In genomic region chr18:73942081-73942625, GRCh38 we compare ENCODE assay signal across 21 cellular contexts.
A peak's percentile ranks its signal among the peaks of the same experiment; 100 is the strongest.
DNase-seq lines count a peak whose midpoint lies in the region; ATAC-seq and TF ChIP-seq lines count a peak whose summit lies in the region.
"Had no signal": no experiment of that assay in that cellular context is flagged by ENCODE, and none has a peak within 500 bp of the region (broad histone marks: within the 10 kb centered on the region; RNA-seq: fewer than 3 reads in every experiment).

No MANE protein-coding gene starts in this region.

- H3K9ac ChIP-seq in PC-3 (ENCODE audit: low read length) (no peak overlapping the region), SK-N-SH (no peak overlapping the region)

- no peaks in the 10 kb centered on the region for H3K9me2 ChIP-seq in PC-3 (replicated peaks; ENCODE audit: low read length)
- no peaks in the 10 kb centered on the region for H3K9me2 ChIP-seq in SK-N-SH

- no peaks in the 10 kb centered on the region for H3K9me3 ChIP-seq in PC-3 (ENCODE audit: low read length)
- H3K9me3 ChIP-seq in osteoblast (ENCODE audit: low read depth, low read length), result no peaks in the 10 kb centered on the region
- no peaks in the 10 kb centered on the region for H3K9me3 ChIP-seq in SK-N-SH
- H3K9me3 ChIP-seq: Peyer's patch, upper lobe of left lung had no signal

- intact Hi-C loops in MCF 10A (cut with micrococcal nuclease) (no loop called here), PC-3 (cut with micrococcal nuclease) (no loop called here)

- H3K4me1 ChIP-seq in PC-3 (ENCODE audit: insufficient read depth, low read length) (peaks cover 10% of the 10 kb centered on the region), osteoblast (ENCODE audit: insufficient read depth, low read length) (no peaks in the 10 kb centered on the region), SK-N-SH (ENCODE audit: control insufficient read depth in 1 of 2, insufficient read depth in 2 of 2, low read depth in 1 of 2, low read length in 1 of 2) (no peaks in the 10 kb centered on the region)
- H3K4me1 ChIP-seq: Peyer's patch, upper lobe of left lung had no signal

- H3K27me3 ChIP-seq in PC-3 (ENCODE audit: low read length) (no peaks in the 10 kb centered on the region), osteoblast (ENCODE audit: insufficient read depth, low read length) (no peaks in the 10 kb centered on the region), SK-N-SH (ENCODE audit: insufficient read depth) (no peaks in the 10 kb centered on the region; the same call in 1 of the 2 replicates)
- H3K27me3 ChIP-seq: Peyer's patch, upper lobe of left lung had no signal

- H3K27ac ChIP-seq in PC-3 (ENCODE audit: low read length) (no peak overlapping the region), osteoblast (ENCODE audit: low read depth, low read length) (no peak overlapping the region), SK-N-SH (ENCODE audit: low read depth in 2 of 2, low read length in 1 of 2) (no peak overlapping the region)
- H3K27ac ChIP-seq: Peyer's patch, upper lobe of left lung, VCaP had no signal

- TF ChIP-seq CTCF in MCF 10A (IDR thresholded peaks at IDR 0.05; ENCODE audit: unreplicated experiment) (no peak), PC-3 (conservative IDR thresholded peaks at IDR 0.05; ENCODE audit: low read depth, low read length) (no peak), osteoblast (IDR thresholded peaks at IDR 0.05; ENCODE audit: extremely low read depth, low read depth, low read length) (no peak), SK-N-SH (IDR thresholded peaks at IDR 0.05) (no peak)

- POLR2A ChIA-PET in MCF 10A (lab: Yijun Ruan, JAX), result no interaction called here
- POLR2A ChIA-PET in PC-3 (lab: Charles Lee; ENCODE audit: unreplicated experiment), result no interaction called here
- POLR2A ChIA-PET in SK-N-SH (lab: Yijun Ruan, JAX), result no interaction called here

- H3K9me3 Mint-ChIP-seq in MCF 10A (ENCODE audit: unreplicated experiment), result no peaks in the 10 kb centered on the region
- H3K9me3 Mint-ChIP-seq: activated CD4-positive, alpha-beta T cell treated with anti-CD3 and anti-CD28 coated beads, Interleukin-2, amount 10 ng/mL, durations not matched to agents 7 days and 5 days; activated naive CD8-positive, alpha-beta T cell treated with anti-CD3 and anti-CD28 coated beads for 36 hours; activated T-helper 17 cell treated with anti-CD3 and anti-CD28 coated beads, Interleukin-2, amount 50 U/mL, for 72 hours had no signal

- CTCF ChIA-PET in MCF 10A (lab: Yijun Ruan, JAX), result no interaction called here
- CTCF ChIA-PET in PC-3 (lab: Charles Lee), result no interaction called here
- CTCF ChIA-PET in SK-N-SH (lab: Yijun Ruan, JAX), result no interaction called here

- no peak for TF ChIP-seq RAD21 in SK-N-SH (IDR thresholded peaks at IDR 0.05; ENCODE audit: low read length)

- H3K79me2 ChIP-seq in PC-3 (ENCODE audit: low read length), result no peaks in the 10 kb centered on the region
- H3K79me2 ChIP-seq in osteoblast (ENCODE audit: insufficient read depth, low read length), result no peaks in the 10 kb centered on the region
- H3K79me2 ChIP-seq in SK-N-SH (ENCODE audit: insufficient read depth), result no peaks in the 10 kb centered on the region

- peaks cover 14% of the 10 kb centered on the region for H3K27me3 Mint-ChIP-seq in MCF 10A (ENCODE audit: insufficient read depth, unreplicated experiment)
- H3K27me3 Mint-ChIP-seq: activated CD4-positive, alpha-beta T cell treated with anti-CD3 and anti-CD28 coated beads, Interleukin-2, amount 10 ng/mL, durations not matched to agents 7 days and 5 days; activated naive CD8-positive, alpha-beta T cell treated with anti-CD3 and anti-CD28 coated beads for 36 hours had no signal

- DNase-seq in T47D (ENCODE audit: low read depth in 1 of 2, low spot score in 1 of 2) (peak; percentile 30 to 82), MCF 10A (ENCODE audit: unreplicated experiment) (no peak), NCI-H2029 treated with DMSO at 0.1 percent for 48 hours (lab: John Stamatoyannopoulos, UW) (peak; percentile 2), PC-3 (peak; percentile 53), osteoblast (ENCODE audit: insufficient read length, low spot score, missing footprints) (peak; percentile 43), SK-N-SH (no peak), cerebellum (ENCODE audit: low spot score) (no peak)
- DNase-seq: activated CD4-positive, alpha-beta T cell treated with anti-CD3 and anti-CD28 coated beads, Interleukin-2, amount 10 ng/mL, durations not matched to agents 7 days and 5 days; activated naive CD8-positive, alpha-beta T cell treated with anti-CD3 and anti-CD28 coated beads for 36 hours; erythroblast; HCEC 1CT; hypothalamus; NK-92 treated with Interleukin-12 subunit alpha and Interleukin-12 subunit beta, amount 100 ng/mL, for 24 hours; Peyer's patch; stimulated activated CD8-positive, alpha-beta memory T cell treated with anti-CD3 and anti-CD28 coated beads, Interleukin-4, amount 100 ng/mL, for 48 hours; T-helper 17 cell; upper lobe of left lung had no signal

- H3F3A ChIP-seq in PC-3 (ENCODE audit: low read length, unreplicated experiment), result no peaks in the 10 kb centered on the region
- H3F3A ChIP-seq in SK-N-SH (replicated peaks; ENCODE audit: insufficient read depth), result no peaks in the 10 kb centered on the region

- no peak overlapping the region for H3K27ac Mint-ChIP-seq in MCF 10A (ENCODE audit: low read depth, unreplicated experiment)
- H3K27ac Mint-ChIP-seq: activated CD4-positive, alpha-beta T cell treated with anti-CD3 and anti-CD28 coated beads, Interleukin-2, amount 10 ng/mL, durations not matched to agents 7 days and 5 days; activated naive CD8-positive, alpha-beta T cell treated with anti-CD3 and anti-CD28 coated beads for 36 hours; activated T-helper 17 cell treated with anti-CD3 and anti-CD28 coated beads, Interleukin-2, amount 50 U/mL, for 72 hours; T-helper 17 cell had no signal

- H3K4me2 ChIP-seq in PC-3 (ENCODE audit: low read length) (no peak overlapping the region), osteoblast (ENCODE audit: insufficient read depth, low read length) (no peak overlapping the region), SK-N-SH (no peak overlapping the region)

- no peaks in the 10 kb centered on the region for H3K36me3 Mint-ChIP-seq in MCF 10A (ENCODE audit: insufficient read depth, unreplicated experiment)
- H3K36me3 Mint-ChIP-seq: activated naive CD8-positive, alpha-beta T cell treated with anti-CD3 and anti-CD28 coated beads for 36 hours had no signal

- H3K36me3 ChIP-seq in PC-3 (ENCODE audit: low read depth, low read length) (no peaks in the 10 kb centered on the region), osteoblast (ENCODE audit: insufficient read depth, low read length) (no peaks in the 10 kb centered on the region), SK-N-SH (replicated peaks in 1 of 2; ENCODE audit: control insufficient read depth in 1 of 2, insufficient read depth in 2 of 2, low read length in 1 of 2) (no peaks in the 10 kb centered on the region)
- H3K36me3 ChIP-seq: Peyer's patch, upper lobe of left lung had no signal

- H2AFZ ChIP-seq in PC-3 (ENCODE audit: low read length) (no peak overlapping the region), osteoblast (ENCODE audit: low read length) (no peak overlapping the region), SK-N-SH (ENCODE audit: low read depth) (no peak overlapping the region)

- ATAC-seq in PC-3 (peak; percentile 54; the same call in 1 of the 2 replicates), GM18519 (IDR thresholded peaks at IDR 0.05; ENCODE audit: low FRiP score, unreplicated experiment) (no peak)
- ATAC-seq: activated T-helper 17 cell treated with anti-CD3 and anti-CD28 coated beads, Interleukin-2, amount 50 U/mL, for 72 hours; K562; T-helper 17 cell had no signal

- no peaks in the 10 kb centered on the region for H3K4me1 Mint-ChIP-seq in MCF 10A (ENCODE audit: insufficient read depth, unreplicated experiment)
- H3K4me1 Mint-ChIP-seq: activated CD4-positive, alpha-beta T cell treated with anti-CD3 and anti-CD28 coated beads, Interleukin-2, amount 10 ng/mL, durations not matched to agents 7 days and 5 days; activated naive CD8-positive, alpha-beta T cell treated with anti-CD3 and anti-CD28 coated beads for 36 hours; activated T-helper 17 cell treated with anti-CD3 and anti-CD28 coated beads, Interleukin-2, amount 50 U/mL, for 72 hours; T-helper 17 cell had no signal

- BruUV-seq in MCF 10A (replicated peaks; lab: Mats Ljungman, UMichigan) (no TSS peak), PC-3 (replicated peaks; lab: Mats Ljungman, UMichigan) (no TSS peak)

- TF ChIP-seq EP300 in SK-N-SH (IDR thresholded peaks at IDR 0.05; ENCODE audit: borderline replicate concordance in 1 of 2, low read depth in 1 of 2, low read length in 1 of 2), result no peak

- in situ Hi-C loops in T47D (cut with HindIII; ENCODE audit: low pct_unique_long_range_greater_than_20kb, low sequenced_read_pairs), result no loop called here

- H3K4me3 ChIP-seq in PC-3 (ENCODE audit: low read length), result no peak overlapping the region
- no peak overlapping the region for H3K4me3 ChIP-seq in osteoblast (ENCODE audit: insufficient read depth, low read length)
- H3K4me3 ChIP-seq in SK-N-SH (ENCODE audit: low read depth in 2 of 2, low read length in 1 of 2), result no peak overlapping the region
- H3K4me3 ChIP-seq: K562, Peyer's patch, upper lobe of left lung had no signal

- H4K20me1 ChIP-seq in PC-3 (ENCODE audit: low read length) (no peaks in the 10 kb centered on the region), osteoblast (ENCODE audit: insufficient read depth, low read length) (no peaks in the 10 kb centered on the region), SK-N-SH (ENCODE audit: insufficient read depth) (no peaks in the 10 kb centered on the region)

- no peak overlapping the region for H3K4me3 Mint-ChIP-seq in MCF 10A (ENCODE audit: unreplicated experiment)
- H3K4me3 Mint-ChIP-seq: activated CD4-positive, alpha-beta T cell treated with anti-CD3 and anti-CD28 coated beads, Interleukin-2, amount 10 ng/mL, durations not matched to agents 7 days and 5 days; activated naive CD8-positive, alpha-beta T cell treated with anti-CD3 and anti-CD28 coated beads for 36 hours; activated T-helper 17 cell treated with anti-CD3 and anti-CD28 coated beads, Interleukin-2, amount 50 U/mL, for 72 hours; T-helper 17 cell had no signal

- WGBS in SK-N-SH (ENCODE audit: low lambda C conversion rate), result 20% methylated on average over 8 of the region's 8 CpGs

TF ChIP-seq in SK-N-SH, 30 proteins besides CTCF, POLR2A, EP300 and RAD21:
- TF ChIP-seq IRF3 (IDR thresholded peaks at IDR 0.05; ENCODE audit: low read depth, low read length) (no peak), JUND (IDR thresholded peaks at IDR 0.05) (no peak), GABPA (IDR thresholded peaks at IDR 0.05; ENCODE audit: low read depth) (no peak), POLR2AphosphoS5 (IDR thresholded peaks at IDR 0.05; ENCODE audit: low read depth, low read length) (no peak)

Comparison
In these comparisons a context has a peak if more than half of its experiments do, and no peak if none do; other contexts are left out.
1. DNase-seq: peak in T47D (2 of 2), NCI-H2029 treated with DMSO at 0.1 percent for 48 hours (single experiment), PC-3 (single experiment) and osteoblast (single experiment); none in MCF 10A (single experiment), SK-N-SH (single experiment) and cerebellum (single experiment).